In the genomic region with DNA sequence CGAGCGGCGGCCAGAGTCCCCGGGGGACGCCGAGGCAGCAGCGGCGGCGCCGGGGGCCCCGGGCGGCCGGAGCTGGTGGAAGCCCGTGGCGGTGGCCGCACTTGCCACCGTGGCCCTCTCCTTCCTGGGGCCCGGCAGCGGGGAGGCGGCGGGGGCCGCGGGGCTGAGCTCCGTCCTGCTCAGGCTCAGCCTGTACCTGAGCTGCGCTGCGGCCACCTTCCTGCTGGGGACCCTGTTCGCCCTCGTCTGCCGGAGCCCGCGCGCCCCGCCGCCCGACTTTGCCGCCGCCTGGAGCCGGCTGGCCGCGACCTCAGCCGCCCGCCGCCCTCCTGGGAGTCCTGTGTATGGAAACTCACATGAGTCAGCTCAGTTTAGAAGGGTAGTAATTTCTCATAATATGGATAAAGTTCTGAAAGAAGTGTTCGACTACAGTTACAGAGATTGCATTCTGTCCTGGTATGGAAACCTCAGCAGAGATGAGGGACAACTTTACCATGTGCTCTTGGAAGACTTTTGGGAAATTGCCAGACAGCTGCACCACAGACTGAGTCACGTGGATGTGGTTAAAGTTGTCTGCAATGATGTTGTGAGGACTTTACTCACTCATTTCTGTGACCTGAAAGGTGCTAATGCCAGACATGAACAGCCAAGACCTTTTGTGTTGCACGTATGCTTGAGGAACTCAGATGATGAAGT, we compare ENCODE assay signal across 8 cellular contexts.
A peak's percentile ranks its signal among the peaks of the same experiment; 100 is the strongest.
DNase-seq lines count a peak whose midpoint lies in the region; ATAC-seq and TF ChIP-seq lines count a peak whose summit lies in the region.
"Not testable (repeated sequence)": the region's sequence is repeated elsewhere in the genome, so short reads cannot be mapped to it uniquely, and the experiment has no call there.

No MANE protein-coding gene starts in this region.

- H3K9me3 Mint-ChIP-seq in Calu3 (ENCODE audit: low read depth, unreplicated experiment) = not testable (repeated sequence)

- peak overlapping the region; percentile 63 for H3K27ac Mint-ChIP-seq in Calu3 (ENCODE audit: unreplicated experiment)

- H3K36me3 ChIP-seq in SK-N-SH (replicated peaks in 1 of 2; ENCODE audit: control insufficient read depth in 1 of 2, insufficient read depth in 2 of 2, low read length in 1 of 2) = not testable (repeated sequence)

- not testable (repeated sequence) for H3K27me3 Mint-ChIP-seq in Calu3 (ENCODE audit: unreplicated experiment)

- ATAC-seq in GM21576 (IDR thresholded peaks at IDR 0.05; ENCODE audit: unreplicated experiment) = peak; percentile 45

- not testable (repeated sequence) for H3K9me2 ChIP-seq in SK-N-SH

- H4K20me1 ChIP-seq in SK-N-SH (ENCODE audit: insufficient read depth) = not testable (repeated sequence)

- intact Hi-C loops in Calu3 (cut with micrococcal nuclease; ENCODE audit: unreplicated experiment) = not testable (repeated sequence)

- H2AFZ ChIP-seq in SK-N-SH (ENCODE audit: low read depth) = not testable (repeated sequence)

- not testable (repeated sequence) for H3K27me3 ChIP-seq in SK-N-SH (ENCODE audit: insufficient read depth)

- not testable (repeated sequence) for TF ChIP-seq RAD21 in SK-N-SH (IDR thresholded peaks at IDR 0.05; ENCODE audit: low read length)

- H3K9me3 ChIP-seq in SK-N-SH = not testable (repeated sequence)

- not testable (repeated sequence) for H3K4me1 ChIP-seq in SK-N-SH (ENCODE audit: control insufficient read depth in 1 of 2, insufficient read depth in 2 of 2, low read depth in 1 of 2, low read length in 1 of 2)

- TF ChIP-seq EP300 in SK-N-SH (IDR thresholded peaks at IDR 0.05; ENCODE audit: borderline replicate concordance in 1 of 2, low read depth in 1 of 2, low read length in 1 of 2) = not testable (repeated sequence)

- not testable (repeated sequence) for BruUV-seq in Calu3 (replicated peaks; lab: Mats Ljungman, UMichigan)

- DNase-seq in Calu3 (peak; percentile 74), HK-2 (ENCODE audit: unreplicated experiment) (peak; percentile 73), SK-N-SH (peak; percentile 57), activated gamma-delta T cell treated with Interleukin-2 at 50 U/mL for 16 hours (peak; percentile 31), fibroblast of peridontal ligament (ENCODE audit: extremely low read depth) (peak; percentile 68), myocyte (ENCODE audit: low read depth) (peak; percentile 68)
- DNase-seq in stimulated activated CD8-positive, alpha-beta memory T cell treated with anti-CD3 and anti-CD28 coated beads, Interleukin-2, amount 100 ng/mL, for 48 hours (ENCODE audit: low read depth in 2 of 2) = peak; percentile 27 to 39

- peaks cover 28% of the 10 kb centered on the region for H3K4me1 Mint-ChIP-seq in Calu3 (ENCODE audit: low read depth, unreplicated experiment)

- H3K9ac ChIP-seq in SK-N-SH = not testable (repeated sequence)

- peak overlapping the region; percentile 75 for H3K4me3 Mint-ChIP-seq in Calu3 (ENCODE audit: low read depth, unreplicated experiment)

- WGBS in SK-N-SH (ENCODE audit: low lambda C conversion rate) = 46% methylated on average over 16 of the region's 46 CpGs

- POLR2A ChIA-PET in SK-N-SH (lab: Yijun Ruan, JAX) = not testable (repeated sequence)

- not testable (repeated sequence) for H3F3A ChIP-seq in SK-N-SH (replicated peaks; ENCODE audit: insufficient read depth)

- H3K27ac ChIP-seq in SK-N-SH (ENCODE audit: low read depth in 2 of 2, low read length in 1 of 2) = not testable (repeated sequence)

- H3K4me3 ChIP-seq in SK-N-SH (ENCODE audit: low read depth in 2 of 2, low read length in 1 of 2) = peak overlapping the region in 1 of 2 experiments; percentile 29; a peak in 2 of 4 replicates

- H3K36me3 Mint-ChIP-seq in Calu3 (ENCODE audit: insufficient read depth, unreplicated experiment) = peaks cover 13% of the 10 kb centered on the region

- CTCF ChIA-PET in Calu3 (lab: Charles Lee) (interaction anchor here (0.6 to 1.5 kb wide), 4 partner anchors 33 to 98 kb away, joined by 3 read pairs; no protein-coding TSS in a partner anchor), SK-N-SH (lab: Yijun Ruan, JAX) (interaction anchor here (1.1 to 2.4 kb wide), 7 partner anchors 15 to 238 kb away, joined by 3 to 13 read pairs (median 3); no protein-coding TSS in a partner anchor)

- H3K4me2 ChIP-seq in SK-N-SH = not testable (repeated sequence)

- TF ChIP-seq CTCF in Calu3 (IDR thresholded peaks at IDR 0.05; ENCODE audit: unreplicated experiment) = peak; percentile 12
- TF ChIP-seq CTCF in SK-N-SH (IDR thresholded peaks at IDR 0.05) = not testable (repeated sequence)

- not testable (repeated sequence) for H3K79me2 ChIP-seq in SK-N-SH (ENCODE audit: insufficient read depth)

TF ChIP-seq in SK-N-SH, 30 proteins besides CTCF, POLR2A, EP300 and RAD21:
- peak; percentile 20; the same call in 1 of the 2 replicates for TF ChIP-seq TCF12 (IDR thresholded peaks at IDR 0.05)
- peak; percentile 46; the same call in 1 of the 2 replicates for TF ChIP-seq MAX (IDR thresholded peaks at IDR 0.05; ENCODE audit: low read depth)
